In genomic region chr7:84337386-84337785, GRCh38 we compare ENCODE assay signal across 14 cellular contexts.
A peak's percentile ranks its signal among the peaks of the same experiment; 100 is the strongest.
DNase-seq lines count a peak whose midpoint lies in the region; ATAC-seq and TF ChIP-seq lines count a peak whose summit lies in the region.
"Had no signal": no experiment of that assay in that cellular context is flagged by ENCODE, and none has a peak within 500 bp of the region (broad histone marks: within the 10 kb centered on the region; RNA-seq: fewer than 3 reads in every experiment).

No MANE protein-coding gene starts in this region.

- H3K27me3 Mint-ChIP-seq in activated naive CD4-positive, alpha-beta T cell treated with anti-CD3 and anti-CD28 coated beads for 36 hours (ENCODE audit: low read depth) = peaks cover 10% of the 10 kb centered on the region
- H3K27me3 Mint-ChIP-seq: CD4-positive, CD25-positive, alpha-beta regulatory T cell had no signal

- no peak overlapping the region for H3K4me2 ChIP-seq in HCT116 (ENCODE audit: low read length)

- POLR2A ChIA-PET in HCT116 (lab: Charles Lee) = no interaction called here

- TF ChIP-seq RAD21 in HCT116 (IDR thresholded peaks at IDR 0.05; ENCODE audit: low read depth) = no peak

- H3K9me3 ChIP-seq in HCT116 (ENCODE audit: control insufficient read depth in 1 of 2, insufficient read depth in 1 of 2, low read depth in 1 of 2, low read length in 2 of 2) = no peaks in the 10 kb centered on the region
- H3K9me3 ChIP-seq: tibial artery had no signal

- H3K9me2 ChIP-seq in HCT116 (ENCODE audit: insufficient read depth) = no peaks in the 10 kb centered on the region

- DNase-seq in HCT116 (ENCODE audit: low read depth, low spot score) (no peak), RKO (ENCODE audit: low spot score) (peak; percentile 29), epithelial cell of prostate (ENCODE audit: low read depth, low spot score) (peak; percentile 3), skeletal muscle cell (ENCODE audit: low read depth) (peak; percentile 47), NCI-H1694 (lab: John Stamatoyannopoulos, UW) (no peak), mesenteric fat pad (ENCODE audit: low spot score) (no peak)
- no peak for DNase-seq in activated naive CD4-positive, alpha-beta T cell treated with anti-CD3 and anti-CD28 coated beads for 36 hours
- DNase-seq: activated effector memory CD4-positive, alpha-beta T cell treated with Interleukin-2 at 50 U/mL for 16 hours; CD4-positive, CD25-positive, alpha-beta regulatory T cell; NCI-H2227 treated with DMSO at 0.1 percent for 48 hours; nephron progenitor cell; right cardiac atrium; tibial artery had no signal

- no peak overlapping the region for H3K27ac ChIP-seq in HCT116 (ENCODE audit: low read depth, low read length)
- no peak overlapping the region for H3K27ac ChIP-seq in epithelial cell of prostate
- H3K27ac ChIP-seq: tibial artery, VCaP had no signal

- H3K27me3 ChIP-seq in HCT116 (ENCODE audit: insufficient read depth, low read length) = no peaks in the 10 kb centered on the region
- H3K27me3 ChIP-seq: tibial artery had no signal

- intact Hi-C loops in HCT116 (cut with micrococcal nuclease) = no loop called here
- intact Hi-C loops in activated naive CD4-positive, alpha-beta T cell treated with anti-CD3 and anti-CD28 coated beads for 36 hours (cut with micrococcal nuclease) = no loop called here

- no TSS peak for BruUV-seq in HCT116 (replicated peaks; lab: Mats Ljungman, UMichigan)

- no peak overlapping the region for H3K9ac ChIP-seq in HCT116 (ENCODE audit: low read length)

- TF ChIP-seq POLR2A in HCT116 (IDR thresholded peaks at IDR 0.05; ENCODE audit: borderline replicate concordance, extremely low read depth, insufficient read depth, insufficient read length) = no peak

- H4K20me1 ChIP-seq in HCT116 (ENCODE audit: insufficient read depth) = no peaks in the 10 kb centered on the region

- H3K4me1 Mint-ChIP-seq in activated naive CD4-positive, alpha-beta T cell treated with anti-CD3 and anti-CD28 coated beads for 36 hours (ENCODE audit: low read depth) = no peaks in the 10 kb centered on the region
- H3K4me1 Mint-ChIP-seq: CD4-positive, CD25-positive, alpha-beta regulatory T cell; nephron progenitor cell had no signal

- no peaks in the 10 kb centered on the region for H3K36me3 Mint-ChIP-seq in activated naive CD4-positive, alpha-beta T cell treated with anti-CD3 and anti-CD28 coated beads for 36 hours (ENCODE audit: low read depth)
- H3K36me3 Mint-ChIP-seq: CD4-positive, CD25-positive, alpha-beta regulatory T cell had no signal

- no peaks in the 10 kb centered on the region for H3K79me2 ChIP-seq in HCT116 (ENCODE audit: insufficient read depth, low read length)

- TF ChIP-seq CTCF in HCT116 (IDR thresholded peaks at IDR 0.05 in 2 of 3, conservative IDR thresholded peaks at IDR 0.05 in 1 of 3; ENCODE audit: borderline replicate concordance in 1 of 3, insufficient read depth in 1 of 3, low read depth in 2 of 3, low read length in 2 of 3) = no peak

- CTCF ChIA-PET in HCT116 (lab: Charles Lee) = no interaction called here
- CTCF ChIA-PET in activated naive CD4-positive, alpha-beta T cell treated with anti-CD3 and anti-CD28 coated beads for 36 hours (lab: Charles Lee) = no interaction called here

- no peaks in the 10 kb centered on the region for H3K9me3 Mint-ChIP-seq in activated naive CD4-positive, alpha-beta T cell treated with anti-CD3 and anti-CD28 coated beads for 36 hours
- H3K9me3 Mint-ChIP-seq: nephron progenitor cell had no signal

- no peaks in the 10 kb centered on the region for H3K36me3 ChIP-seq in HCT116 (ENCODE audit: control insufficient read depth in 1 of 2, insufficient read depth in 2 of 2, low read length in 2 of 2)
- H3K36me3 ChIP-seq: tibial artery had no signal

- H3K27ac Mint-ChIP-seq in activated naive CD4-positive, alpha-beta T cell treated with anti-CD3 and anti-CD28 coated beads for 36 hours = no peak overlapping the region
- H3K27ac Mint-ChIP-seq: CD4-positive, CD25-positive, alpha-beta regulatory T cell; nephron progenitor cell had no signal

- H3K4me1 ChIP-seq in HCT116 (ENCODE audit: control insufficient read depth in 1 of 2, insufficient read depth in 2 of 2, low read length in 2 of 2) = no peaks in the 10 kb centered on the region
- H3K4me1 ChIP-seq: tibial artery had no signal

- H2AFZ ChIP-seq in HCT116 (ENCODE audit: low read depth, low read length, poor library complexity, severe bottlenecking) = peak overlapping the region; percentile 11

- RAD21 ChIA-PET in HCT116 (lab: Charles Lee; ENCODE audit: low non-redundant PET in 1 of 2, low total read pairs in 2 of 2, uncharacterized antibody in 2 of 2, unreplicated experiment in 2 of 2) = no interaction called here

- no peak overlapping the region for H3K4me3 Mint-ChIP-seq in activated naive CD4-positive, alpha-beta T cell treated with anti-CD3 and anti-CD28 coated beads for 36 hours
- H3K4me3 Mint-ChIP-seq: CD4-positive, CD25-positive, alpha-beta regulatory T cell; nephron progenitor cell had no signal

- no peak overlapping the region for H3K4me3 ChIP-seq in HCT116 (replicated peaks in 1 of 2; ENCODE audit: low read depth in 1 of 2, low read length in 2 of 2)
- no peak overlapping the region for H3K4me3 ChIP-seq in skeletal muscle cell (ENCODE audit: low read depth, low read length)
- H3K4me3 ChIP-seq: tibial artery had no signal

- ATAC-seq in HCT116 = no peak
- ATAC-seq: right cardiac atrium had no signal

TF ChIP-seq in HCT116, 20 proteins besides CTCF, POLR2A, EP300 and RAD21:
- no peak for TF ChIP-seq CBX3 (IDR thresholded peaks at IDR 0.05; ENCODE audit: low read depth)
- no peak for TF ChIP-seq FOSL1 (IDR thresholded peaks at IDR 0.05; ENCODE audit: low read depth)
- TF ChIP-seq YY1 (IDR thresholded peaks at IDR 0.05; ENCODE audit: extremely low read depth, insufficient replicate concordance, low read depth, low read length) = no peak
- no peak for TF ChIP-seq TCF7L2 (IDR thresholded peaks at IDR 0.05; ENCODE audit: borderline replicate concordance, extremely low read depth, insufficient read depth, insufficient read length)
- no peak for TF ChIP-seq JUND (IDR thresholded peaks at IDR 0.05)
- TF ChIP-seq POLR2AphosphoS5 (IDR thresholded peaks at IDR 0.05; ENCODE audit: low read depth, low read length) = no peak
- no peak for TF ChIP-seq EZH2phosphoT487 (IDR thresholded peaks at IDR 0.05; ENCODE audit: borderline replicate concordance)
- TF ChIP-seq ZFX (IDR thresholded peaks at IDR 0.05) = no peak
- TF ChIP-seq, protein P1, sequence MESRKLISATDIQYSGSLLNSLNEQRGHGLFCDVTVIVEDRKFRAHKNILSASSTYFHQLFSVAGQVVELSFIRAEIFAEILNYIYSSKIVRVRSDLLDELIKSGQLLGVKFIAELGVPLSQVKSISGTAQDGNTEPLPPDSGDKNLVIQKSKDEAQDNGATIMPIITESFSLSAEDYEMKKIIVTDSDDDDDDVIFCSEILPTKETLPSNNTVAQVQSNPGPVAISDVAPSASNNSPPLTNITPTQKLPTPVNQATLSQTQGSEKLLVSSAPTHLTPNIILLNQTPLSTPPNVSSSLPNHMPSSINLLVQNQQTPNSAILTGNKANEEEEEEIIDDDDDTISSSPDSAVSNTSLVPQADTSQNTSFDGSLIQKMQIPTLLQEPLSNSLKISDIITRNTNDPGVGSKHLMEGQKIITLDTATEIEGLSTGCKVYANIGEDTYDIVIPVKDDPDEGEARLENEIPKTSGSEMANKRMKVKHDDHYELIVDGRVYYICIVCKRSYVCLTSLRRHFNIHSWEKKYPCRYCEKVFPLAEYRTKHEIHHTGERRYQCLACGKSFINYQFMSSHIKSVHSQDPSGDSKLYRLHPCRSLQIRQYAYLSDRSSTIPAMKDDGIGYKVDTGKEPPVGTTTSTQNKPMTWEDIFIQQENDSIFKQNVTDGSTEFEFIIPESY (IDR thresholded peaks at IDR 0.05; ENCODE audit: extremely low read depth, insufficient replicate concordance, low read length) = no peak
- no peak for TF ChIP-seq SRF (IDR thresholded peaks at IDR 0.05; ENCODE audit: low read depth)
- TF ChIP-seq, protein P2, sequence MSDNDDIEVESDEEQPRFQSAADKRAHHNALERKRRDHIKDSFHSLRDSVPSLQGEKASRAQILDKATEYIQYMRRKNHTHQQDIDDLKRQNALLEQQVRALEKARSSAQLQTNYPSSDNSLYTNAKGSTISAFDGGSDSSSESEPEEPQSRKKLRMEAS (IDR thresholded peaks at IDR 0.05) = no peak

Comparison
In these comparisons a context has a peak if more than half of its experiments do, and no peak if none do; other contexts are left out.
1. DNase-seq: peak in RKO (single experiment), epithelial cell of prostate (single experiment) and skeletal muscle cell (single experiment); none in HCT116 (single experiment), NCI-H1694 (single experiment), mesenteric fat pad (single experiment) and activated naive CD4-positive, alpha-beta T cell treated with anti-CD3 and anti-CD28 coated beads for 36 hours (single experiment).